Comparison of ENCODE assay signal across 8 cellular contexts in genomic region chr19:6278740-6279619, GRCh38. TPM values are rescaled to one million over a fixed set of nuclear protein-coding genes. Genes with fewer than 3 reads are reported as not detected.
A peak's percentile ranks its signal among the peaks of the same experiment; 100 is the strongest.
DNase-seq lines count a peak whose midpoint lies in the region; ATAC-seq and TF ChIP-seq lines count a peak whose summit lies in the region.

No MANE protein-coding gene starts in this region.

- peaks cover 6% of the 10 kb centered on the region for H3K36me3 Mint-ChIP-seq in activated CD4-positive, alpha-beta memory T cell treated with anti-CD3 and anti-CD28 coated beads, Interleukin-2, amount 10 ng/mL, durations not matched to agents 7 days and 5 days (ENCODE audit: low read depth)

- POLR2A ChIA-PET in activated CD4-positive, alpha-beta memory T cell treated with anti-CD3 and anti-CD28 coated beads, Interleukin-2, amount 10 ng/mL, durations not matched to agents 7 days and 5 days (lab: Charles Lee), result interaction anchor here (0.8 kb wide), 2 partner anchors 61 to 147 kb away, joined by 3 to 4 read pairs; no protein-coding TSS in a partner anchor

- ATAC-seq in HG02938 (IDR thresholded peaks at IDR 0.05; ENCODE audit: unreplicated experiment), result no peak

- no peaks in the 10 kb centered on the region for H3K9me3 Mint-ChIP-seq in activated CD4-positive, alpha-beta memory T cell treated with anti-CD3 and anti-CD28 coated beads, Interleukin-2, amount 10 ng/mL, durations not matched to agents 7 days and 5 days

- DNase-seq in cardiac muscle cell (ENCODE audit: low read depth in 1 of 2, low spot score in 1 of 2), result no peak
- DNase-seq in cardiac septum (ENCODE audit: low spot score), result no peak
- peak; percentile 20 for DNase-seq in activated CD4-positive, alpha-beta memory T cell treated with anti-CD3 and anti-CD28 coated beads, Interleukin-2, amount 10 ng/mL, durations not matched to agents 7 days and 5 days
- no peak for DNase-seq in left ventricle myocardium inferior
- DNase-seq in COLO668 (lab: John Stamatoyannopoulos, UW; ENCODE audit: unreplicated experiment), result no peak
- DNase-seq in 8988T, result no peak

- H3K27me3 ChIP-seq in cardiac muscle cell (no peaks in the 10 kb centered on the region), left ventricle myocardium inferior (ENCODE audit: low read depth) (no peaks in the 10 kb centered on the region), skeletal muscle tissue (ENCODE audit: control insufficient read depth in 3 of 3, insufficient read depth in 3 of 3, low read length in 3 of 3) (no peaks in the 10 kb centered on the region)

- H3K27me3 Mint-ChIP-seq in activated CD4-positive, alpha-beta memory T cell treated with anti-CD3 and anti-CD28 coated beads, Interleukin-2, amount 10 ng/mL, durations not matched to agents 7 days and 5 days, result peaks cover 8% of the 10 kb centered on the region

- CTCF ChIA-PET in activated CD4-positive, alpha-beta memory T cell treated with anti-CD3 and anti-CD28 coated beads, Interleukin-2, amount 10 ng/mL, durations not matched to agents 7 days and 5 days (lab: Charles Lee), result interaction anchor here (0.9 kb wide), 1 partner anchor 584 kb away, joined by 3 read pairs; no protein-coding TSS in a partner anchor

- H3K4me1 ChIP-seq in cardiac muscle cell (ENCODE audit: low read depth) (peaks cover 50% of the 10 kb centered on the region), left ventricle myocardium inferior (peaks cover 58% of the 10 kb centered on the region), skeletal muscle tissue (ENCODE audit: control insufficient read depth in 3 of 3, insufficient read depth in 3 of 3, low read length in 3 of 3) (peaks cover 52 to 54% (median 52%) of the 10 kb centered on the region in 3 donors)

- H3K9me3 ChIP-seq in cardiac muscle cell (ENCODE audit: low read depth), result no peaks in the 10 kb centered on the region
- H3K9me3 ChIP-seq in left ventricle myocardium inferior (replicated peaks), result no peaks in the 10 kb centered on the region
- no peaks in the 10 kb centered on the region for H3K9me3 ChIP-seq in skeletal muscle tissue (ENCODE audit: control insufficient read depth in 3 of 3, low read length in 3 of 3)

- peaks cover 30% of the 10 kb centered on the region for H3K4me1 Mint-ChIP-seq in activated CD4-positive, alpha-beta memory T cell treated with anti-CD3 and anti-CD28 coated beads, Interleukin-2, amount 10 ng/mL, durations not matched to agents 7 days and 5 days

- H3K27ac ChIP-seq in cardiac muscle cell, result peak overlapping the region; percentile 91
- H3K27ac ChIP-seq in left ventricle myocardium inferior (replicated peaks), result peak overlapping the region; percentile 80
- peak overlapping the region; percentile 73 for H3K27ac ChIP-seq in skeletal muscle tissue (ENCODE audit: low read depth, low read length)

- H3K36me3 ChIP-seq in cardiac muscle cell (no peaks in the 10 kb centered on the region), left ventricle myocardium inferior (no peaks in the 10 kb centered on the region), skeletal muscle tissue (ENCODE audit: control insufficient read depth in 3 of 3, insufficient read depth in 3 of 3, low read length in 3 of 3) (peaks cover 0 to 4% (median 0%) of the 10 kb centered on the region in 3 donors)

- intact Hi-C loops in cardiac septum (cut with DNase I), result loop anchor here (5.0 kb wide), 1 partner anchor 227 kb away; no protein-coding TSS in a partner anchor
- intact Hi-C loops in left ventricle myocardium inferior (cut with micrococcal nuclease), result no loop called here

- peak overlapping the region; percentile 100 for H3K4me3 ChIP-seq in cardiac muscle cell
- peak overlapping the region; percentile 91 for H3K4me3 ChIP-seq in left ventricle myocardium inferior
- H3K4me3 ChIP-seq in skeletal muscle tissue (ENCODE audit: low read length in 3 of 3), result peak overlapping the region; percentile 76 to 79 (median 78)

- TF ChIP-seq CTCF in cardiac muscle cell (IDR thresholded peaks at IDR 0.05; ENCODE audit: low read depth, low read length) (no peak), left ventricle myocardium inferior (IDR thresholded peaks at IDR 0.05; ENCODE audit: borderline replicate concordance) (no peak)

- H3K27ac Mint-ChIP-seq in activated CD4-positive, alpha-beta memory T cell treated with anti-CD3 and anti-CD28 coated beads, Interleukin-2, amount 10 ng/mL, durations not matched to agents 7 days and 5 days, result peak overlapping the region; percentile 81

- peak overlapping the region; percentile 85 for H3K4me3 Mint-ChIP-seq in activated CD4-positive, alpha-beta memory T cell treated with anti-CD3 and anti-CD28 coated beads, Interleukin-2, amount 10 ng/mL, durations not matched to agents 7 days and 5 days

- H3K9ac ChIP-seq in skeletal muscle tissue (ENCODE audit: low read depth in 1 of 3, low read length in 3 of 3), result peak overlapping the region; percentile 77 to 89 (median 88)

RNA-seq across cellular contexts. Expression of gene MLLT1, which starts 0.8 kb away (rescaled TPM):
- total RNA-seq in cardiac muscle cell, result 46.9 and 54.1 TPM in 2 replicates
- 25.7 and 31.1 TPM in 2 replicates for polyA plus RNA-seq in cardiac muscle cell
- total RNA-seq in cardiac septum, result 30.6 TPM
- 10 to 100 TPM; 35.6 to 37.2 TPM for total RNA-seq in activated CD4-positive, alpha-beta memory T cell treated with anti-CD3 and anti-CD28 coated beads, Interleukin-2, amount 10 ng/mL, durations not matched to agents 7 days and 5 days
- 36.0 TPM for total RNA-seq in left ventricle myocardium inferior
- total RNA-seq in skeletal muscle tissue, result 2.6 TPM

RNA-seq across cellular contexts. Expression of gene ACER1, which starts 54.4 kb away (rescaled TPM):
- not detected in 2 replicates for total RNA-seq in cardiac muscle cell
- polyA plus RNA-seq in cardiac muscle cell, result not detected in 2 replicates
- total RNA-seq in cardiac septum, result not detected
- under 1 TPM; 0.15 to 0.30 TPM for total RNA-seq in activated CD4-positive, alpha-beta memory T cell treated with anti-CD3 and anti-CD28 coated beads, Interleukin-2, amount 10 ng/mL, durations not matched to agents 7 days and 5 days
- total RNA-seq in left ventricle myocardium inferior, result not detected
- 0.52 TPM for total RNA-seq in skeletal muscle tissue
